Comparison of ENCODE assay signal across 8 cellular contexts in genomic region chr11:73787643-73788537, GRCh38. TPM values are rescaled to one million over a fixed set of nuclear protein-coding genes. Genes with fewer than 3 reads are reported as not detected.
DNase-seq lines count a peak whose midpoint lies in the region; ATAC-seq and TF ChIP-seq lines count a peak whose summit lies in the region.

TSS of gene MRPL48 (plus strand) at chr11:73787874. CDS start at chr11:73787972, 98 bp downstream.

- H3K27me3 ChIP-seq in PC-3 (ENCODE audit: low read length) (no peaks in the 10 kb centered on the region), muscle layer of colon (ENCODE audit: control insufficient read depth in 1 of 2, insufficient read depth in 2 of 2, low read length in 2 of 2) (no peaks in the 10 kb centered on the region)

- TF ChIP-seq EP300 in Ishikawa (IDR thresholded peaks at IDR 0.05; ENCODE audit: borderline replicate concordance): peak; percentile 34; the same call in 1 of the 2 replicates

- H3K27ac ChIP-seq in PC-3 (ENCODE audit: low read length): peak within 1 kb of the TSS; percentile 95
- H3K27ac ChIP-seq in muscle layer of colon (ENCODE audit: low read depth, low read length): peak within 1 kb of the TSS; percentile 91

- H3K9me3 ChIP-seq in PC-3 (ENCODE audit: low read length): no peaks in the 10 kb centered on the region
- no peaks in the 10 kb centered on the region for H3K9me3 ChIP-seq in muscle layer of colon (ENCODE audit: low read length)

- H3K4me2 ChIP-seq in PC-3 (ENCODE audit: low read length): peak within 1 kb of the TSS; percentile 92

- peak within 1 kb of the TSS; percentile 96 for H3K9ac ChIP-seq in PC-3 (ENCODE audit: low read length)
- H3K9ac ChIP-seq in muscle layer of colon (ENCODE audit: low read length): peak within 1 kb of the TSS; percentile 66

- CTCF ChIA-PET in PC-3 (lab: Charles Lee): interaction anchor here (0.7 to 1.1 kb wide), 2 partner anchors 64 to 143 kb away, joined by 6 to 16 read pairs; no protein-coding TSS in a partner anchor

- H3K79me2 ChIP-seq in PC-3 (ENCODE audit: low read length): peaks cover 30% of the 10 kb centered on the region

- no peaks in the 10 kb centered on the region for H3F3A ChIP-seq in PC-3 (ENCODE audit: low read length, unreplicated experiment)

- TSS peak; percentile 91 for BruUV-seq in PC-3 (replicated peaks; lab: Mats Ljungman, UMichigan)

- DNase-seq in DMS 273 (lab: John Stamatoyannopoulos, UW; ENCODE audit: unreplicated experiment) (peak; percentile 96), PC-3 (peak; percentile 98)
- peak; percentile 88 for DNase-seq in activated T-cell treated with anti-CD3 and anti-CD28 coated beads, Interleukin-2, amount 50 U/mL, for 1 hour
- peak; percentile 76 for DNase-seq in stimulated activated CD8-positive, alpha-beta memory T cell treated with anti-CD3 and anti-CD28 coated beads, Interleukin-7, amount 100 ng/mL, for 24 hours (ENCODE audit: low read depth)

- H3K4me3 ChIP-seq in PC-3 (ENCODE audit: low read length): peak within 1 kb of the TSS; percentile 85
- H3K4me3 ChIP-seq in muscle layer of colon (ENCODE audit: low read depth in 1 of 2, low read length in 2 of 2): peak within 1 kb of the TSS; percentile 79 to 88

- no peaks in the 10 kb centered on the region for H4K20me1 ChIP-seq in PC-3 (ENCODE audit: low read length)

- H3K36me3 ChIP-seq in PC-3 (ENCODE audit: low read depth, low read length) (no peaks in the 10 kb centered on the region), muscle layer of colon (ENCODE audit: insufficient read depth, low read length) (no peaks in the 10 kb centered on the region)

- peak within 1 kb of the TSS; percentile 90 for H2AFZ ChIP-seq in PC-3 (ENCODE audit: low read length)

- H3K9me2 ChIP-seq in PC-3 (replicated peaks; ENCODE audit: low read length): no peaks in the 10 kb centered on the region

- intact Hi-C loops in PC-3 (cut with micrococcal nuclease): loop anchor here (1.0 kb wide), 2 partner anchors 9 to 27 kb away; partner anchors contain the start of gene RAB6A

- TF ChIP-seq CTCF in PC-3 (conservative IDR thresholded peaks at IDR 0.05; ENCODE audit: low read depth, low read length): no peak

- POLR2A ChIA-PET in PC-3 (lab: Charles Lee; ENCODE audit: unreplicated experiment): interaction anchor here (1.1 to 1.7 kb wide), 2 partner anchors 8 to 27 kb away, joined by 4 to 9 read pairs; partner anchors contain the start of gene RAB6A

- TF ChIP-seq RAD21 in Ishikawa (IDR thresholded peaks at IDR 0.05; ENCODE audit: low read depth): no peak; the same call in 1 of the 2 replicates

- H3K4me1 ChIP-seq in PC-3 (ENCODE audit: insufficient read depth, low read length) (peaks cover 21% of the 10 kb centered on the region), muscle layer of colon (ENCODE audit: insufficient read depth, low read length) (peaks cover 12% of the 10 kb centered on the region)

- ATAC-seq in GM21529 (IDR thresholded peaks at IDR 0.05; ENCODE audit: unreplicated experiment) (peak; percentile 95), PC-3 (peak; percentile 98), esophagus mucosa (peak; percentile 95)

TF ChIP-seq in Ishikawa, 13 proteins besides CTCF, POLR2A, EP300 and RAD21:
- peak; percentile 76 for TF ChIP-seq TCF12 (IDR thresholded peaks at IDR 0.05; ENCODE audit: low read depth)
- no peak; the same call in 1 of the 2 replicates for TF ChIP-seq CEBPB (IDR thresholded peaks at IDR 0.05)
- no peak; the same call in 1 of the 2 replicates for TF ChIP-seq NFIC (IDR thresholded peaks at IDR 0.05)
- TF ChIP-seq TEAD4 (IDR thresholded peaks at IDR 0.05): no peak; the same call in 1 of the 2 replicates
- TF ChIP-seq TAF1 (IDR thresholded peaks at IDR 0.05; ENCODE audit: low read depth): peak; percentile 95
- TF ChIP-seq USF1 (IDR thresholded peaks at IDR 0.05): peak; percentile 49
- peak; percentile 39 for TF ChIP-seq REST (IDR thresholded peaks at IDR 0.05; ENCODE audit: low read depth)
- no peak for TF ChIP-seq EGR1 (IDR thresholded peaks at IDR 0.05)
- TF ChIP-seq FOXM1 (IDR thresholded peaks at IDR 0.05; ENCODE audit: borderline replicate concordance, low read depth): 0 out of 2 replicates have a peak, but pooled peaks have one; percentile 54
- TF ChIP-seq MAX (IDR thresholded peaks at IDR 0.05): peak; percentile 95
- peak; percentile 94 for TF ChIP-seq YY1 (IDR thresholded peaks at IDR 0.05; ENCODE audit: low read depth)

RNA-seq across cellular contexts. Expression of gene MRPL48, which starts in this region (rescaled TPM):
- total RNA-seq in PC-3 (2014; rRNA removed) (48.0 and 80.8 TPM in 2 replicates), esophagus mucosa (25.8 TPM)

Comparison
In these comparisons a context has a peak if more than half of its experiments do, and no peak if none do; other contexts are left out.
1. Peak in every context shown above with its lines: DNase-seq, ATAC-seq, H3K4me3 ChIP-seq and H3K27ac ChIP-seq.